Comparison of ENCODE assay signal across 1 cellular context in the genomic region with DNA sequence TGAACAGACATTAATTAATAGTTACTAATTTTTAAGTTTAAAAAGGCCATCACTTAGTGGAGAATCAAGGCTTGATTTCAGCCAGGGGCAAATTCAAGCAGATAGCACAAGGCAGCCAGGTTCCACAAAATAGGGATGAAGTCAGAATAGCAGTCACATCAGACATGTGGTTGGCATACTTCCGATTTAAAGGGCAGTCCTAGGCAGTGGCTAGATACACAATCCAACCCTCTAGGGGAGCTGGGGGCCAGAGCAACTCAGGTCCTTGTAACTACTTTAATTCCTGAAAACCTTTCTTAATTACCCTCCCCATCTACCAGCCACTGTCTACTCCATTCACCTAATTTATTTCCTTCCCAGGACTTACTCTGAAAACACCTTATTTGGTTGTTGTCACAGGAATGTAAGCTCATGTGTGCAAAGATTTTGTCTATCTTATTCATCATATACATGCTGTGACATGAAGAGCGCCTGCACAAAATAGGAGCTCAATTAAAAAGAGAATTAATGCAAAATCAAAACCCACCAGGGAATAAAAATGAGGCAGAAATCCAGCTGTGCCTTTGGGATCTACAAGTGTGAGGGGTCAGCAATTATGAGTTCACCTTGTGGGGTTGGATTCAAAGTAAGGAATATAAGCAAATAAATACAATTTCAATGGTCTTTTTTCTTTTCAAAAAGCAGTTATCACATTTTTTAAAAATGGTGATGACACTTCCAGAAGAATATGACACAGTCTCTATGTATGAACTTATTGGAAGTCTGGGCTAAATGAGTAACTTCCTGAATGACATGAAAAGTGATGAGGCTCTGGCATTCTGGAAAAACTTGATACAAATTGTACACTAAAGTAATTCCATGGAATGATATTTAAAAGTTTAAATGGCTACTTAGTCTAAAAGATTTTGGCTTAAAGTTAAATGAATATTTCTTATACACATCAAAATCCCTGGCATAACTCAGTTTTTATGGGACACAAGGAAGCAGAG.
TF ChIP-seq lines count a peak whose summit lies in the region.

No MANE protein-coding gene starts in this region.

TF ChIP-seq in WTC11, 78 proteins besides CTCF, POLR2A, EP300 and RAD21 (continued from another document):
- TF ChIP-seq AFF4 (CRISPR knock-in tag; IDR thresholded peaks at IDR 0.05; ENCODE audit: borderline replicate concordance) (no peak), MAX (CRISPR knock-in tag; IDR thresholded peaks at IDR 0.05) (no peak), ATF3 (CRISPR knock-in tag; conservative IDR thresholded peaks at IDR 0.05) (no peak)
